1 cellular context compared by ENCODE assay signal in the genomic region with DNA sequence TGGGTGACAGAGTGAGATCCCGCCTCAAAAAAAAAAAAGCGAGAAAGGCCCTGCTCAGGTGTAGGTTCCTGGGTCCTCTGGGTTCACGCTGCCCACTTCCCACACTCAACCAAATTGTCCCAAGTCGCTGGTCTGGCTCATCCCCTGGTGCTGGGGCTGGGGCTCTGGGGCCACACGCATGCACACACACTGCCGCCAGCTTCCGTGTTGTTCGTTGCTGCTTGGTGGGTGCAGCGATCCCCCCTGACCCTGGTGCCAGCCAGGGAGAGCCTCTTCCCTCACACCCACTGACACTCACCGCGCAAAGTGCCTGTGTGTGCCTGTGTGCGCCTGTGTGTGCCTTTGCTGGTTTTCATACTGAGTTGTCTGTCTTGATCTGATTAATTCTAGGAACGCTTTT.
TF ChIP-seq lines count a peak whose summit lies in the region.

No MANE protein-coding gene starts in this region.

TF ChIP-seq in SK-N-SH, 30 proteins besides CTCF, POLR2A, EP300 and RAD21 (continued from another document):
- TF ChIP-seq, protein P1, sequence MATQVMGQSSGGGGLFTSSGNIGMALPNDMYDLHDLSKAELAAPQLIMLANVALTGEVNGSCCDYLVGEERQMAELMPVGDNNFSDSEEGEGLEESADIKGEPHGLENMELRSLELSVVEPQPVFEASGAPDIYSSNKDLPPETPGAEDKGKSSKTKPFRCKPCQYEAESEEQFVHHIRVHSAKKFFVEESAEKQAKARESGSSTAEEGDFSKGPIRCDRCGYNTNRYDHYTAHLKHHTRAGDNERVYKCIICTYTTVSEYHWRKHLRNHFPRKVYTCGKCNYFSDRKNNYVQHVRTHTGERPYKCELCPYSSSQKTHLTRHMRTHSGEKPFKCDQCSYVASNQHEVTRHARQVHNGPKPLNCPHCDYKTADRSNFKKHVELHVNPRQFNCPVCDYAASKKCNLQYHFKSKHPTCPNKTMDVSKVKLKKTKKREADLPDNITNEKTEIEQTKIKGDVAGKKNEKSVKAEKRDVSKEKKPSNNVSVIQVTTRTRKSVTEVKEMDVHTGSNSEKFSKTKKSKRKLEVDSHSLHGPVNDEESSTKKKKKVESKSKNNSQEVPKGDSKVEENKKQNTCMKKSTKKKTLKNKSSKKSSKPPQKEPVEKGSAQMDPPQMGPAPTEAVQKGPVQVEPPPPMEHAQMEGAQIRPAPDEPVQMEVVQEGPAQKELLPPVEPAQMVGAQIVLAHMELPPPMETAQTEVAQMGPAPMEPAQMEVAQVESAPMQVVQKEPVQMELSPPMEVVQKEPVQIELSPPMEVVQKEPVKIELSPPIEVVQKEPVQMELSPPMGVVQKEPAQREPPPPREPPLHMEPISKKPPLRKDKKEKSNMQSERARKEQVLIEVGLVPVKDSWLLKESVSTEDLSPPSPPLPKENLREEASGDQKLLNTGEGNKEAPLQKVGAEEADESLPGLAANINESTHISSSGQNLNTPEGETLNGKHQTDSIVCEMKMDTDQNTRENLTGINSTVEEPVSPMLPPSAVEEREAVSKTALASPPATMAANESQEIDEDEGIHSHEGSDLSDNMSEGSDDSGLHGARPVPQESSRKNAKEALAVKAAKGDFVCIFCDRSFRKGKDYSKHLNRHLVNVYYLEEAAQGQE (IDR thresholded peaks at IDR 0.05; ENCODE audit: low read depth, low read length): no peak
- no peak for TF ChIP-seq TAF1 (IDR thresholded peaks at IDR 0.05; ENCODE audit: borderline replicate concordance, low read depth, low read length)
- TF ChIP-seq, protein P2, sequence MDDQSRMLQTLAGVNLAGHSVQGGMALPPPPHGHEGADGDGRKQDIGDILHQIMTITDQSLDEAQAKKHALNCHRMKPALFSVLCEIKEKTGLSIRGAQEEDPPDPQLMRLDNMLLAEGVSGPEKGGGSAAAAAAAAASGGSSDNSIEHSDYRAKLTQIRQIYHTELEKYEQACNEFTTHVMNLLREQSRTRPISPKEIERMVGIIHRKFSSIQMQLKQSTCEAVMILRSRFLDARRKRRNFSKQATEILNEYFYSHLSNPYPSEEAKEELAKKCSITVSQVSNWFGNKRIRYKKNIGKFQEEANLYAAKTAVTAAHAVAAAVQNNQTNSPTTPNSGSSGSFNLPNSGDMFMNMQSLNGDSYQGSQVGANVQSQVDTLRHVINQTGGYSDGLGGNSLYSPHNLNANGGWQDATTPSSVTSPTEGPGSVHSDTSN (IDR thresholded peaks at IDR 0.05): no peak
- TF ChIP-seq TCF12 (IDR thresholded peaks at IDR 0.05): no peak
- TF ChIP-seq ELF1 (IDR thresholded peaks at IDR 0.05): no peak
- TF ChIP-seq, protein P3, sequence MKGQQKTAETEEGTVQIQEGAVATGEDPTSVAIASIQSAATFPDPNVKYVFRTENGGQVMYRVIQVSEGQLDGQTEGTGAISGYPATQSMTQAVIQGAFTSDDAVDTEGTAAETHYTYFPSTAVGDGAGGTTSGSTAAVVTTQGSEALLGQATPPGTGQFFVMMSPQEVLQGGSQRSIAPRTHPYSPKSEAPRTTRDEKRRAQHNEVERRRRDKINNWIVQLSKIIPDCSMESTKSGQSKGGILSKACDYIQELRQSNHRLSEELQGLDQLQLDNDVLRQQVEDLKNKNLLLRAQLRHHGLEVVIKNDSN (IDR thresholded peaks at IDR 0.05; ENCODE audit: borderline replicate concordance, low read depth): no peak
- TF ChIP-seq FOXM1 (IDR thresholded peaks at IDR 0.05; ENCODE audit: low read depth): no peak
- no peak for TF ChIP-seq SIN3A (IDR thresholded peaks at IDR 0.05; ENCODE audit: borderline replicate concordance, low read depth, low read length)
